In genomic region chr9:13580760-13581159, GRCh38 we compare ENCODE assay signal across 26 cellular contexts.
"Had no signal": no experiment of that assay in that cellular context is flagged by ENCODE, and none has a peak within 500 bp of the region (broad histone marks: within the 10 kb centered on the region; RNA-seq: fewer than 3 reads in every experiment).

No MANE protein-coding gene starts in this region.

- H3K36me3 Mint-ChIP-seq: naive thymus-derived CD4-positive, alpha-beta T cell had no signal

- H3K4me3 ChIP-seq: colonic mucosa, esophagus muscularis mucosa, gastroesophageal sphincter, heart left ventricle, hepatocyte, left lung, pancreas, right lobe of liver, suprapubic skin had no signal

- H2AFZ ChIP-seq: hepatocyte had no signal

- H3K4me1 Mint-ChIP-seq: naive thymus-derived CD4-positive, alpha-beta T cell; nephron progenitor cell; stimulated activated naive CD8-positive, alpha-beta T cell treated with anti-CD3 and anti-CD28 coated beads, Interleukin-15, amount 100 ng/mL, for 72 hours had no signal

- H3K4me2 ChIP-seq: hepatocyte had no signal

- H3K27ac Mint-ChIP-seq: dendritic cell treated with granulocyte-macrophage colony-stimulating factor and Interleukin-4, amounts not matched to agents 40 ng/mL and 50 ng/mL, for 4 days; naive thymus-derived CD4-positive, alpha-beta T cell; nephron progenitor cell; progenitor cell of endocrine pancreas; stimulated activated naive CD8-positive, alpha-beta T cell treated with anti-CD3 and anti-CD28 coated beads, Interleukin-15, amount 100 ng/mL, for 72 hours had no signal

- H3K4me3 Mint-ChIP-seq: dendritic cell treated with granulocyte-macrophage colony-stimulating factor and Interleukin-4, amounts not matched to agents 40 ng/mL and 50 ng/mL, for 4 days; naive thymus-derived CD4-positive, alpha-beta T cell; nephron progenitor cell; stimulated activated naive CD8-positive, alpha-beta T cell treated with anti-CD3 and anti-CD28 coated beads, Interleukin-15, amount 100 ng/mL, for 72 hours had no signal

- H3K79me2 ChIP-seq: hepatocyte had no signal

- H3K9me3 Mint-ChIP-seq: dendritic cell treated with granulocyte-macrophage colony-stimulating factor and Interleukin-4, amounts not matched to agents 40 ng/mL and 50 ng/mL, for 4 days; nephron progenitor cell had no signal

- H3K27ac ChIP-seq: colonic mucosa, esophagus muscularis mucosa, foreskin keratinocyte, gastroesophageal sphincter, heart left ventricle, hepatocyte, left lung, pancreas, right lobe of liver, suprapubic skin had no signal

- H3K27me3 Mint-ChIP-seq: dendritic cell treated with granulocyte-macrophage colony-stimulating factor and Interleukin-4, amounts not matched to agents 40 ng/mL and 50 ng/mL, for 4 days; naive thymus-derived CD4-positive, alpha-beta T cell; progenitor cell of endocrine pancreas; stimulated activated naive CD8-positive, alpha-beta T cell treated with anti-CD3 and anti-CD28 coated beads, Interleukin-15, amount 100 ng/mL, for 72 hours had no signal

- H3K9me3 ChIP-seq: colonic mucosa, esophagus muscularis mucosa, gastroesophageal sphincter, heart left ventricle, left lung, pancreas, right lobe of liver, suprapubic skin had no signal

- H3K27me3 ChIP-seq: colonic mucosa, esophagus muscularis mucosa, foreskin keratinocyte, gastroesophageal sphincter, heart left ventricle, hepatocyte, left lung, pancreas, right lobe of liver, suprapubic skin had no signal

- H3K4me1 ChIP-seq: colonic mucosa, esophagus muscularis mucosa, foreskin keratinocyte, gastroesophageal sphincter, left lung, pancreas, right lobe of liver, suprapubic skin had no signal

- DNase-seq: colonic mucosa; effector CD8-positive, alpha-beta T cell; foreskin keratinocyte; heart left ventricle; left cardiac atrium; mesendoderm; midbrain; naive thymus-derived CD4-positive, alpha-beta T cell; nephron progenitor cell; occipital lobe; pancreas; right lobe of liver; small intestine; stimulated activated CD4-positive, alpha-beta T cell treated with anti-CD3 and anti-CD28 coated beads, Interleukin-15, amount 100 ng/mL, for 24 hours; stimulated activated CD4-positive, alpha-beta T cell treated with anti-CD3 and anti-CD28 coated beads, Interleukin-4, amount 100 ng/mL, for 1 hour; stimulated activated CD8-positive, alpha-beta memory T cell treated with anti-CD3 and anti-CD28 coated beads, Interleukin-4, amount 100 ng/mL, for 48 hours; stimulated activated naive CD4-positive, alpha-beta T cell; stimulated activated naive CD8-positive, alpha-beta T cell treated with anti-CD3 and anti-CD28 coated beads, Interleukin-15, amount 100 ng/mL, for 72 hours; trophoblast cell had no signal

- ATAC-seq: foreskin keratinocyte; gastroesophageal sphincter; heart left ventricle; left cardiac atrium; left lung; naive thymus-derived CD4-positive, alpha-beta T cell; pancreas; right lobe of liver; stimulated activated naive CD8-positive, alpha-beta T cell treated with anti-CD3 and anti-CD28 coated beads, Interleukin-15, amount 100 ng/mL, for 72 hours had no signal

- H3K36me3 ChIP-seq: colonic mucosa, esophagus muscularis mucosa, gastroesophageal sphincter, heart left ventricle, left lung, pancreas, right lobe of liver, suprapubic skin had no signal
